13 cellular contexts compared by ENCODE assay signal in the genomic region with DNA sequence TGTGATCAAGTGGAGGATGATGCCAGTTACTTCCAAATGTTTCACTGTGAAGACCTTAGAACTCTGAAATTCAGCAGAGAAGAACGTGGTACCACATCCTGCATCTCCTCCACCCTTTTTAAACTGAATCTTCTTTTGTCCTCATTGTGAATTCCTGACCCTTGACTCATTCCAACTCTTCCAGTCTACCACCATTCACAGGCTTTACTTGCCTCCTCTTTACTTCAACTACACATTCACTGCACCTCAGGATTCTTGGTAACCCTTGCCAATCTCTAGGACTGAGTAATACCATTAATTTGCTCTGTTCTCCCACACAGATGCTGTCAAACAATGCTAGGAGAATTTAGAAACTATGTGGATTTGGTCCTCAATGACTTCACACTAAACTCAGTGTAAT. TPM values are rescaled to one million over a fixed set of nuclear protein-coding genes. Genes with fewer than 3 reads are reported as not detected.
A peak's percentile ranks its signal among the peaks of the same experiment; 100 is the strongest.
DNase-seq lines count a peak whose midpoint lies in the region; ATAC-seq and TF ChIP-seq lines count a peak whose summit lies in the region.
"Had no signal": no experiment of that assay in that cellular context is flagged by ENCODE, and none has a peak within 500 bp of the region (broad histone marks: within the 10 kb centered on the region; RNA-seq: fewer than 3 reads in every experiment).

No MANE protein-coding gene starts in this region.

- CTCF ChIA-PET in activated CD4-positive, alpha-beta T cell treated with anti-CD3 and anti-CD28 coated beads for 36 hours (lab: Charles Lee) = no interaction called here

- POLR2A ChIA-PET in activated CD4-positive, alpha-beta T cell treated with anti-CD3 and anti-CD28 coated beads for 36 hours (lab: Charles Lee) = no interaction called here

- intact Hi-C loops in activated CD4-positive, alpha-beta T cell treated with anti-CD3 and anti-CD28 coated beads for 36 hours (cut with DNase I, micrococcal nuclease) = no loop called here
- intact Hi-C loops in activated CD4-positive, alpha-beta T cell treated with anti-CD3 and anti-CD28 coated beads, Interleukin-2, amount 10 ng/mL, durations not matched to agents 24 days and 14 days (cut with micrococcal nuclease) = no loop called here

- no peaks in the 10 kb centered on the region for H3K27me3 Mint-ChIP-seq in activated CD4-positive, alpha-beta T cell treated with anti-CD3 and anti-CD28 coated beads for 36 hours
- H3K27me3 Mint-ChIP-seq in activated CD4-positive, alpha-beta T cell treated with anti-CD3 and anti-CD28 coated beads, Interleukin-2, amount 10 ng/mL, durations not matched to agents 24 days and 14 days = no peaks in the 10 kb centered on the region

- H3K4me1 Mint-ChIP-seq in activated CD4-positive, alpha-beta T cell treated with anti-CD3 and anti-CD28 coated beads for 36 hours = peaks cover 67% of the 10 kb centered on the region
- H3K4me1 Mint-ChIP-seq in activated CD4-positive, alpha-beta T cell treated with anti-CD3 and anti-CD28 coated beads, Interleukin-2, amount 10 ng/mL, durations not matched to agents 24 days and 14 days = peaks cover 14% of the 10 kb centered on the region

- DNase-seq in activated CD4-positive, alpha-beta T cell treated with anti-CD3 and anti-CD28 coated beads for 36 hours = no peak
- no peak for DNase-seq in activated CD4-positive, alpha-beta T cell treated with anti-CD3 and anti-CD28 coated beads, Interleukin-2, amount 10 ng/mL, durations not matched to agents 24 days and 14 days
- DNase-seq in RWPE2 (ENCODE audit: low spot score) (no peak), fibroblast of gingiva (ENCODE audit: low read depth) (peak; percentile 32), skeletal muscle cell (ENCODE audit: low read depth) (peak; percentile 81), NCI-H1417 (lab: John Stamatoyannopoulos, UW) (no peak), NCI-H69 (lab: John Stamatoyannopoulos, UW) (no peak)
- DNase-seq: NCI-H2081; stimulated activated CD4-positive, alpha-beta T cell treated with anti-CD3 and anti-CD28 coated beads, Interleukin-1b, Interleukin-23, amount 100 ng/mL, for 48 hours had no signal

- H3K9me3 Mint-ChIP-seq in activated CD4-positive, alpha-beta T cell treated with anti-CD3 and anti-CD28 coated beads for 36 hours (ENCODE audit: low read depth) = no peaks in the 10 kb centered on the region
- no peaks in the 10 kb centered on the region for H3K9me3 Mint-ChIP-seq in activated CD4-positive, alpha-beta T cell treated with anti-CD3 and anti-CD28 coated beads, Interleukin-2, amount 10 ng/mL, durations not matched to agents 24 days and 14 days
- H3K9me3 Mint-ChIP-seq: activated T-helper 2 cell treated with anti-CD3 and anti-CD28 coated beads, Interferon-gamma antibody, Interleukin-2, Interleukin-4, amounts not matched to agents 10 μg/mL and 5 μg/mL and 100 μg/mL, durations not matched to agents 14 hours and 24 hours and 36 hours; T-helper 1 cell treated with Interleukin-12 subunit alpha and Interleukin-12 subunit beta and Interleukin-4 antibody, amounts not matched to agents 30 μg/mL and 1 μg/mL, for 36 hours had no signal

- peak overlapping the region; percentile 65 for H3K27ac ChIP-seq in RWPE2 (ENCODE audit: poor library complexity, severe bottlenecking)
- H3K27ac ChIP-seq: 22Rv1 had no signal

- H3K9me3 ChIP-seq in RWPE2 (ENCODE audit: severe bottlenecking) = no peaks in the 10 kb centered on the region

- H3K4me3 ChIP-seq in RWPE2 (ENCODE audit: severe bottlenecking) (no peak overlapping the region), skeletal muscle cell (ENCODE audit: low read depth, low read length) (no peak overlapping the region)

- H3K27ac Mint-ChIP-seq in activated CD4-positive, alpha-beta T cell treated with anti-CD3 and anti-CD28 coated beads for 36 hours = no peak overlapping the region
- no peak overlapping the region for H3K27ac Mint-ChIP-seq in activated CD4-positive, alpha-beta T cell treated with anti-CD3 and anti-CD28 coated beads, Interleukin-2, amount 10 ng/mL, durations not matched to agents 24 days and 14 days
- H3K27ac Mint-ChIP-seq: activated T-helper 2 cell treated with anti-CD3 and anti-CD28 coated beads, Interferon-gamma antibody, Interleukin-2, Interleukin-4, amounts not matched to agents 10 μg/mL and 5 μg/mL and 100 μg/mL, durations not matched to agents 14 hours and 24 hours and 36 hours; T-helper 1 cell treated with Interleukin-12 subunit alpha and Interleukin-12 subunit beta and Interleukin-4 antibody, amounts not matched to agents 30 μg/mL and 1 μg/mL, for 36 hours had no signal

- H3K4me1 ChIP-seq in RWPE2 (ENCODE audit: insufficient read depth, poor library complexity, severe bottlenecking) = peaks cover 11% of the 10 kb centered on the region

- no peak for TF ChIP-seq CTCF in RWPE2 (IDR thresholded peaks at IDR 0.05; ENCODE audit: poor library complexity, severe bottlenecking)

- ATAC-seq in activated CD4-positive, alpha-beta T cell treated with anti-CD3 and anti-CD28 coated beads for 36 hours = peak; percentile 57
- ATAC-seq in RWPE2 (ENCODE audit: low read depth) (peak; percentile 99), GM21825 (IDR thresholded peaks at IDR 0.05; ENCODE audit: unreplicated experiment) (no peak)

- no peaks in the 10 kb centered on the region for H3K27me3 ChIP-seq in RWPE2 (ENCODE audit: insufficient read depth, poor library complexity, severe bottlenecking)

- no peak overlapping the region for H3K4me3 Mint-ChIP-seq in activated CD4-positive, alpha-beta T cell treated with anti-CD3 and anti-CD28 coated beads for 36 hours
- H3K4me3 Mint-ChIP-seq in activated CD4-positive, alpha-beta T cell treated with anti-CD3 and anti-CD28 coated beads, Interleukin-2, amount 10 ng/mL, durations not matched to agents 24 days and 14 days = no peak overlapping the region
- H3K4me3 Mint-ChIP-seq: T-helper 1 cell treated with Interleukin-12 subunit alpha and Interleukin-12 subunit beta and Interleukin-4 antibody, amounts not matched to agents 30 μg/mL and 1 μg/mL, for 36 hours had no signal

- peaks cover 3% of the 10 kb centered on the region for H3K36me3 Mint-ChIP-seq in activated CD4-positive, alpha-beta T cell treated with anti-CD3 and anti-CD28 coated beads for 36 hours (ENCODE audit: low read depth)
- H3K36me3 Mint-ChIP-seq in activated CD4-positive, alpha-beta T cell treated with anti-CD3 and anti-CD28 coated beads, Interleukin-2, amount 10 ng/mL, durations not matched to agents 24 days and 14 days (ENCODE audit: low read depth) = peaks cover 8% of the 10 kb centered on the region

- no peaks in the 10 kb centered on the region for H3K36me3 ChIP-seq in RWPE2 (ENCODE audit: low read depth)

RNA-seq across cellular contexts. Expression of gene PPP1R12A, which starts 37.3 kb away (rescaled TPM):
- total RNA-seq in activated CD4-positive, alpha-beta T cell treated with anti-CD3 and anti-CD28 coated beads for 36 hours = 100 to 1,000 TPM in 1 of 2 experiments, 10 to 100 TPM in 1; 72.2 to 134 TPM
- total RNA-seq in activated CD4-positive, alpha-beta T cell treated with anti-CD3 and anti-CD28 coated beads, Interleukin-2, amount 10 ng/mL, durations not matched to agents 24 days and 14 days = 78.9 and 84.8 TPM in 2 replicates

Comparison
In these comparisons a context has a peak if more than half of its experiments do, and no peak if none do; other contexts are left out.
1. DNase-seq: peak in fibroblast of gingiva (single experiment) and skeletal muscle cell (single experiment); none in activated CD4-positive, alpha-beta T cell treated with anti-CD3 and anti-CD28 coated beads for 36 hours (single experiment), activated CD4-positive, alpha-beta T cell treated with anti-CD3 and anti-CD28 coated beads, Interleukin-2, amount 10 ng/mL, durations not matched to agents 24 days and 14 days (single experiment), RWPE2 (single experiment), NCI-H1417 (0 of 3) and NCI-H69 (single experiment).